Comparison of ENCODE assay signal across 1 cellular context in the genomic region with DNA sequence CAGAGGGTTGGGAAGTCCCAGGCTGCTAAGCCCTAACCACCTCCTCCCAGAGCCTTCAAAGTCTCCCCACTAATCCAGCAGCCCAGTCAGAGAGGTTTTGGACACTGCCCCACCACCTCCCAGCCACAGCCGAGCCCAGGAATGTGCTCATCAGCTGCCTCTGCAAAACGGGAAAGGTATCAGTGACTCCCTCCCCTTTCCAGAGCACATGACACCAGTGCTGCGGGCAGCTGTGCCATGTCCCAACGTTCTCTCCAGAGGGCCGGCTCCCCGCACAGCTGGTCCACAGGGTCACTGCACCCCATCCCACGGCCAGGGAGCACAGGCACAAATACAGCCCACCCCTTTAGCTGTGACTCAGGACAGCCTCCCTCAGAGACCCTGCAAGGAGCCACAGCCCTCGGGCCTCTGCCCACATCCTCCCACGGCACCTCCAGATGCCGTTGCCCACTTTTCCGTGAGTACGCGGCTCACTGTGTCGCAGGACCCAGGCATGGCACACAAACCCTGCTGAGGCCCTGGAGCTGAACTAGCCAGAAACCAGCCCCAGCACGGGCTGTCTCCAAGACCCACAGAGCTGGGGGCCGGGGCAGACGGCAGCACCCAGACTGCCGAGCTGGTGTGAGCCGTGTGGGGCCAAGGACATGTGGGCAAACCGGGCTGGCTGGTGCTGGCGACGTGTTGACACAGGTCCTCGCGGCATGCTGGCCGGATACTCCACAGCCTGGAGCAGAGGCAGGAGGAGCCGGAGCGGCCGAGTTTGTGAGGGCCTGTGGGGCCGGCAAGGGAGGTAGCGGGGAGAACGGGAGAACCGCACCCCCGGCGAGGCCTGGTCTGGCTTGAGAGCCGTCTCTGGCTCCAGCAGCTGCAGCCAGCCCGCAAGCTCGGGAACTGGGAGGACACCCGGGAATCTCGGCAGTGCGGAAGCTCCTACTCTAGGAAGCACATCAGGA.
TF ChIP-seq lines count a peak whose summit lies in the region.

No MANE protein-coding gene starts in this region.

TF ChIP-seq in HepG2, 621 proteins besides CTCF, POLR2A, EP300 and RAD21 (continued from another document and continues in another):
- TF ChIP-seq, protein P1, sequence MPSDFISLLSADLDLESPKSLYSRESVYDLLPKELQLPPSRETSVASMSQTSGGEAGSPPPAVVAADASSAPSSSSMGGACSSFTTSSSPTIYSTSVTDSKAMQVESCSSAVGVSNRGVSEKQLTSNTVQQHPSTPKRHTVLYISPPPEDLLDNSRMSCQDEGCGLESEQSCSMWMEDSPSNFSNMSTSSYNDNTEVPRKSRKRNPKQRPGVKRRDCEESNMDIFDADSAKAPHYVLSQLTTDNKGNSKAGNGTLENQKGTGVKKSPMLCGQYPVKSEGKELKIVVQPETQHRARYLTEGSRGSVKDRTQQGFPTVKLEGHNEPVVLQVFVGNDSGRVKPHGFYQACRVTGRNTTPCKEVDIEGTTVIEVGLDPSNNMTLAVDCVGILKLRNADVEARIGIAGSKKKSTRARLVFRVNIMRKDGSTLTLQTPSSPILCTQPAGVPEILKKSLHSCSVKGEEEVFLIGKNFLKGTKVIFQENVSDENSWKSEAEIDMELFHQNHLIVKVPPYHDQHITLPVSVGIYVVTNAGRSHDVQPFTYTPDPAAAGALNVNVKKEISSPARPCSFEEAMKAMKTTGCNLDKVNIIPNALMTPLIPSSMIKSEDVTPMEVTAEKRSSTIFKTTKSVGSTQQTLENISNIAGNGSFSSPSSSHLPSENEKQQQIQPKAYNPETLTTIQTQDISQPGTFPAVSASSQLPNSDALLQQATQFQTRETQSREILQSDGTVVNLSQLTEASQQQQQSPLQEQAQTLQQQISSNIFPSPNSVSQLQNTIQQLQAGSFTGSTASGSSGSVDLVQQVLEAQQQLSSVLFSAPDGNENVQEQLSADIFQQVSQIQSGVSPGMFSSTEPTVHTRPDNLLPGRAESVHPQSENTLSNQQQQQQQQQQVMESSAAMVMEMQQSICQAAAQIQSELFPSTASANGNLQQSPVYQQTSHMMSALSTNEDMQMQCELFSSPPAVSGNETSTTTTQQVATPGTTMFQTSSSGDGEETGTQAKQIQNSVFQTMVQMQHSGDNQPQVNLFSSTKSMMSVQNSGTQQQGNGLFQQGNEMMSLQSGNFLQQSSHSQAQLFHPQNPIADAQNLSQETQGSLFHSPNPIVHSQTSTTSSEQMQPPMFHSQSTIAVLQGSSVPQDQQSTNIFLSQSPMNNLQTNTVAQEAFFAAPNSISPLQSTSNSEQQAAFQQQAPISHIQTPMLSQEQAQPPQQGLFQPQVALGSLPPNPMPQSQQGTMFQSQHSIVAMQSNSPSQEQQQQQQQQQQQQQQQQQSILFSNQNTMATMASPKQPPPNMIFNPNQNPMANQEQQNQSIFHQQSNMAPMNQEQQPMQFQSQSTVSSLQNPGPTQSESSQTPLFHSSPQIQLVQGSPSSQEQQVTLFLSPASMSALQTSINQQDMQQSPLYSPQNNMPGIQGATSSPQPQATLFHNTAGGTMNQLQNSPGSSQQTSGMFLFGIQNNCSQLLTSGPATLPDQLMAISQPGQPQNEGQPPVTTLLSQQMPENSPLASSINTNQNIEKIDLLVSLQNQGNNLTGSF (CRISPR knock-in tag; IDR thresholded peaks at IDR 0.05): no peak
- TF ChIP-seq SSRP1 (CRISPR knock-in tag; IDR thresholded peaks at IDR 0.05) (no peak), THAP11 (CRISPR knock-in tag; IDR thresholded peaks at IDR 0.05) (no peak), SP4 (CRISPR knock-in tag; IDR thresholded peaks at IDR 0.05) (no peak), ZC3H13 (CRISPR knock-in tag; IDR thresholded peaks at IDR 0.05) (peak; percentile 14; the same call in 1 of the 2 replicates), ZBTB7B (CRISPR knock-in tag; IDR thresholded peaks at IDR 0.05) (no peak), KLF16 (CRISPR knock-in tag; IDR thresholded peaks at IDR 0.05) (peak in 1 of 2 experiments; percentile 44; a peak in 1 of 4 replicates), ARNT2 (CRISPR knock-in tag; IDR thresholded peaks at IDR 0.05; ENCODE audit: low read depth) (no peak), MTF1 (CRISPR knock-in tag; IDR thresholded peaks at IDR 0.05) (no peak), TCF7 (IDR thresholded peaks at IDR 0.05; ENCODE audit: low read depth) (no peak), ZNF496 (CRISPR knock-in tag; IDR thresholded peaks at IDR 0.05; ENCODE audit: insufficient replicate concordance) (no peak), KLF12 (CRISPR knock-in tag; IDR thresholded peaks at IDR 0.05; ENCODE audit: borderline replicate concordance) (no peak), BRD4 (CRISPR knock-in tag; IDR thresholded peaks at IDR 0.05) (no peak), SAP130 (CRISPR knock-in tag; IDR thresholded peaks at IDR 0.05; ENCODE audit: low read depth) (peak; percentile 34; the same call in 1 of the 2 replicates), ZNF616 (CRISPR knock-in tag; IDR thresholded peaks at IDR 0.05; ENCODE audit: low read depth) (no peak), ZNF772 (CRISPR knock-in tag; IDR thresholded peaks at IDR 0.05) (no peak), SMYD3 (CRISPR knock-in tag; IDR thresholded peaks at IDR 0.05) (no peak), ZFX (CRISPR knock-in tag; IDR thresholded peaks at IDR 0.05; ENCODE audit: low read depth) (peak; percentile 37; the same call in 1 of the 2 replicates), ZNF17 (CRISPR knock-in tag; IDR thresholded peaks at IDR 0.05) (no peak)
- TF ChIP-seq, protein P2, sequence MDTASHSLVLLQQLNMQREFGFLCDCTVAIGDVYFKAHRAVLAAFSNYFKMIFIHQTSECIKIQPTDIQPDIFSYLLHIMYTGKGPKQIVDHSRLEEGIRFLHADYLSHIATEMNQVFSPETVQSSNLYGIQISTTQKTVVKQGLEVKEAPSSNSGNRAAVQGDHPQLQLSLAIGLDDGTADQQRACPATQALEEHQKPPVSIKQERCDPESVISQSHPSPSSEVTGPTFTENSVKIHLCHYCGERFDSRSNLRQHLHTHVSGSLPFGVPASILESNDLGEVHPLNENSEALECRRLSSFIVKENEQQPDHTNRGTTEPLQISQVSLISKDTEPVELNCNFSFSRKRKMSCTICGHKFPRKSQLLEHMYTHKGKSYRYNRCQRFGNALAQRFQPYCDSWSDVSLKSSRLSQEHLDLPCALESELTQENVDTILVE (CRISPR knock-in tag; IDR thresholded peaks at IDR 0.05): no peak
- TF ChIP-seq, protein P3, sequence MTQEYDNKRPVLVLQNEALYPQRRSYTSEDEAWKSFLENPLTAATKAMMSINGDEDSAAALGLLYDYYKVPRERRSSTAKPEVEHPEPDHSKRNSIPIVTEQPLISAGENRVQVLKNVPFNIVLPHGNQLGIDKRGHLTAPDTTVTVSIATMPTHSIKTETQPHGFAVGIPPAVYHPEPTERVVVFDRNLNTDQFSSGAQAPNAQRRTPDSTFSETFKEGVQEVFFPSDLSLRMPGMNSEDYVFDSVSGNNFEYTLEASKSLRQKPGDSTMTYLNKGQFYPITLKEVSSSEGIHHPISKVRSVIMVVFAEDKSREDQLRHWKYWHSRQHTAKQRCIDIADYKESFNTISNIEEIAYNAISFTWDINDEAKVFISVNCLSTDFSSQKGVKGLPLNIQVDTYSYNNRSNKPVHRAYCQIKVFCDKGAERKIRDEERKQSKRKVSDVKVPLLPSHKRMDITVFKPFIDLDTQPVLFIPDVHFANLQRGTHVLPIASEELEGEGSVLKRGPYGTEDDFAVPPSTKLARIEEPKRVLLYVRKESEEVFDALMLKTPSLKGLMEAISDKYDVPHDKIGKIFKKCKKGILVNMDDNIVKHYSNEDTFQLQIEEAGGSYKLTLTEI (CRISPR knock-in tag; conservative IDR thresholded peaks at IDR 0.05): no peak
- TF ChIP-seq, protein P4, sequence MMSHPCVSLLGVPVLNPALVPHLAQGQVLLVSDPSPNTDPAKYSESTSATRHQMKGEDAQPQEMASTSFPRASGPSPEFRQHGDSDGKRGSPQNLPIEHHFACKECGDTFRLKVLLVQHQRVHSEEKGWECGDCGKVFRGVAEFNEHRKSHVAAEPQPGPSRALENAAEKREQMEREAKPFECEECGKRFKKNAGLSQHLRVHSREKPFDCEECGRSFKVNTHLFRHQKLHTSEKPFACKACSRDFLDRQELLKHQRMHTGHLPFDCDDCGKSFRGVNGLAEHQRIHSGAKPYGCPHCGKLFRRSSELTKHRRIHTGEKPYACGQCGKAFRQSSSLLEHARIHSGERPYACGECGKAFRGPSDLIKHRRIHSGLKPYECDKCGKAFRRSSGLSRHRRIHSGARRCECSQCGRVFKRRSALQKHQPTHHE (CRISPR knock-in tag; IDR thresholded peaks at IDR 0.05; ENCODE audit: borderline replicate concordance): no peak
- TF ChIP-seq, protein P5, sequence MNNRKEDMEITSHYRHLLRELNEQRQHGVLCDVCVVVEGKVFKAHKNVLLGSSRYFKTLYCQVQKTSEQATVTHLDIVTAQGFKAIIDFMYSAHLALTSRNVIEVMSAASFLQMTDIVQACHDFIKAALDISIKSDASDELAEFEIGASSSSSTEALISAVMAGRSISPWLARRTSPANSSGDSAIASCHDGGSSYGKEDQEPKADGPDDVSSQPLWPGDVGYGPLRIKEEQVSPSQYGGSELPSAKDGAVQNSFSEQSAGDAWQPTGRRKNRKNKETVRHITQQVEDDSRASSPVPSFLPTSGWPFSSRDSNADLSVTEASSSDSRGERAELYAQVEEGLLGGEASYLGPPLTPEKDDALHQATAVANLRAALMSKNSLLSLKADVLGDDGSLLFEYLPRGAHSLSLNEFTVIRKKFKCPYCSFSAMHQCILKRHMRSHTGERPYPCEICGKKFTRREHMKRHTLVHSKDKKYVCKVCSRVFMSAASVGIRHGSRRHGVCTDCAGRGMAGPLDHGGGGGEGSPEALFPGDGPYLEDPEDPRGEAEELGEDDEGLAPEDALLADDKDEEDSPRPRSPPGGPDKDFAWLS (CRISPR knock-in tag; IDR thresholded peaks at IDR 0.05; ENCODE audit: borderline replicate concordance): no peak
- TF ChIP-seq, protein P6, sequence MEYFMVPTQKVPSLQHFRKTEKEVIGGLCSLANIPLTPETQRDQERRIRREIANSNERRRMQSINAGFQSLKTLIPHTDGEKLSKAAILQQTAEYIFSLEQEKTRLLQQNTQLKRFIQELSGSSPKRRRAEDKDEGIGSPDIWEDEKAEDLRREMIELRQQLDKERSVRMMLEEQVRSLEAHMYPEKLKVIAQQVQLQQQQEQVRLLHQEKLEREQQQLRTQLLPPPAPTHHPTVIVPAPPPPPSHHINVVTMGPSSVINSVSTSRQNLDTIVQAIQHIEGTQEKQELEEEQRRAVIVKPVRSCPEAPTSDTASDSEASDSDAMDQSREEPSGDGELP (IDR thresholded peaks at IDR 0.05; ENCODE audit: borderline replicate concordance, low read depth): no peak
- TF ChIP-seq, protein P7, sequence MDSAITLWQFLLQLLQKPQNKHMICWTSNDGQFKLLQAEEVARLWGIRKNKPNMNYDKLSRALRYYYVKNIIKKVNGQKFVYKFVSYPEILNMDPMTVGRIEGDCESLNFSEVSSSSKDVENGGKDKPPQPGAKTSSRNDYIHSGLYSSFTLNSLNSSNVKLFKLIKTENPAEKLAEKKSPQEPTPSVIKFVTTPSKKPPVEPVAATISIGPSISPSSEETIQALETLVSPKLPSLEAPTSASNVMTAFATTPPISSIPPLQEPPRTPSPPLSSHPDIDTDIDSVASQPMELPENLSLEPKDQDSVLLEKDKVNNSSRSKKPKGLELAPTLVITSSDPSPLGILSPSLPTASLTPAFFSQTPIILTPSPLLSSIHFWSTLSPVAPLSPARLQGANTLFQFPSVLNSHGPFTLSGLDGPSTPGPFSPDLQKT (CRISPR knock-in tag; IDR thresholded peaks at IDR 0.05; ENCODE audit: borderline replicate concordance): no peak
- TF ChIP-seq, protein P8, sequence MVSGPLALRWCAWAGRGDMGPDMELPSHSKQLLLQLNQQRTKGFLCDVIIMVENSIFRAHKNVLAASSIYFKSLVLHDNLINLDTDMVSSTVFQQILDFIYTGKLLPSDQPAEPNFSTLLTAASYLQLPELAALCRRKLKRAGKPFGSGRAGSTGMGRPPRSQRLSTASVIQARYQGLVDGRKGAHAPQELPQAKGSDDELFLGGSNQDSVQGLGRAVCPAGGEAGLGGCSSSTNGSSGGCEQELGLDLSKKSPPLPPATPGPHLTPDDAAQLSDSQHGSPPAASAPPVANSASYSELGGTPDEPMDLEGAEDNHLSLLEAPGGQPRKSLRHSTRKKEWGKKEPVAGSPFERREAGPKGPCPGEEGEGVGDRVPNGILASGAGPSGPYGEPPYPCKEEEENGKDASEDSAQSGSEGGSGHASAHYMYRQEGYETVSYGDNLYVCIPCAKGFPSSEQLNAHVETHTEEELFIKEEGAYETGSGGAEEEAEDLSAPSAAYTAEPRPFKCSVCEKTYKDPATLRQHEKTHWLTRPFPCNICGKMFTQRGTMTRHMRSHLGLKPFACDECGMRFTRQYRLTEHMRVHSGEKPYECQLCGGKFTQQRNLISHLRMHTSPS (CRISPR knock-in tag; IDR thresholded peaks at IDR 0.05; ENCODE audit: low read depth): peak; percentile 72
- TF ChIP-seq, protein P9, sequence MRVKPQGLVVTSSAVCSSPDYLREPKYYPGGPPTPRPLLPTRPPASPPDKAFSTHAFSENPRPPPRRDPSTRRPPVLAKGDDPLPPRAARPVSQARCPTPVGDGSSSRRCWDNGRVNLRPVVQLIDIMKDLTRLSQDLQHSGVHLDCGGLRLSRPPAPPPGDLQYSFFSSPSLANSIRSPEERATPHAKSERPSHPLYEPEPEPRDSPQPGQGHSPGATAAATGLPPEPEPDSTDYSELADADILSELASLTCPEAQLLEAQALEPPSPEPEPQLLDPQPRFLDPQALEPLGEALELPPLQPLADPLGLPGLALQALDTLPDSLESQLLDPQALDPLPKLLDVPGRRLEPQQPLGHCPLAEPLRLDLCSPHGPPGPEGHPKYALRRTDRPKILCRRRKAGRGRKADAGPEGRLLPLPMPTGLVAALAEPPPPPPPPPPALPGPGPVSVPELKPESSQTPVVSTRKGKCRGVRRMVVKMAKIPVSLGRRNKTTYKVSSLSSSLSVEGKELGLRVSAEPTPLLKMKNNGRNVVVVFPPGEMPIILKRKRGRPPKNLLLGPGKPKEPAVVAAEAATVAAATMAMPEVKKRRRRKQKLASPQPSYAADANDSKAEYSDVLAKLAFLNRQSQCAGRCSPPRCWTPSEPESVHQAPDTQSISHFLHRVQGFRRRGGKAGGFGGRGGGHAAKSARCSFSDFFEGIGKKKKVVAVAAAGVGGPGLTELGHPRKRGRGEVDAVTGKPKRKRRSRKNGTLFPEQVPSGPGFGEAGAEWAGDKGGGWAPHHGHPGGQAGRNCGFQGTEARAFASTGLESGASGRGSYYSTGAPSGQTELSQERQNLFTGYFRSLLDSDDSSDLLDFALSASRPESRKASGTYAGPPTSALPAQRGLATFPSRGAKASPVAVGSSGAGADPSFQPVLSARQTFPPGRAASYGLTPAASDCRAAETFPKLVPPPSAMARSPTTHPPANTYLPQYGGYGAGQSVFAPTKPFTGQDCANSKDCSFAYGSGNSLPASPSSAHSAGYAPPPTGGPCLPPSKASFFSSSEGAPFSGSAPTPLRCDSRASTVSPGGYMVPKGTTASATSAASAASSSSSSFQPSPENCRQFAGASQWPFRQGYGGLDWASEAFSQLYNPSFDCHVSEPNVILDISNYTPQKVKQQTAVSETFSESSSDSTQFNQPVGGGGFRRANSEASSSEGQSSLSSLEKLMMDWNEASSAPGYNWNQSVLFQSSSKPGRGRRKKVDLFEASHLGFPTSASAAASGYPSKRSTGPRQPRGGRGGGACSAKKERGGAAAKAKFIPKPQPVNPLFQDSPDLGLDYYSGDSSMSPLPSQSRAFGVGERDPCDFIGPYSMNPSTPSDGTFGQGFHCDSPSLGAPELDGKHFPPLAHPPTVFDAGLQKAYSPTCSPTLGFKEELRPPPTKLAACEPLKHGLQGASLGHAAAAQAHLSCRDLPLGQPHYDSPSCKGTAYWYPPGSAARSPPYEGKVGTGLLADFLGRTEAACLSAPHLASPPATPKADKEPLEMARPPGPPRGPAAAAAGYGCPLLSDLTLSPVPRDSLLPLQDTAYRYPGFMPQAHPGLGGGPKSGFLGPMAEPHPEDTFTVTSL (CRISPR knock-in tag; IDR thresholded peaks at IDR 0.05; ENCODE audit: borderline replicate concordance): no peak
